Comparison of ENCODE assay signal across 1 cellular context in genomic region chr3:114439279-114439678, GRCh38.
TF ChIP-seq lines count a peak whose summit lies in the region.

No MANE protein-coding gene starts in this region.

TF ChIP-seq in SK-N-SH treated with all-trans-retinoic acid at 6 μM for 48 hours, 23 proteins besides CTCF, POLR2A, EP300 and RAD21 (continued from another document):
- TF ChIP-seq TSHZ2 (CRISPR knock-in tag; IDR thresholded peaks at IDR 0.05) (no peak), SNAI2 (CRISPR knock-in tag; IDR thresholded peaks at IDR 0.05) (no peak), TCF4 (CRISPR knock-in tag; IDR thresholded peaks at IDR 0.05; ENCODE audit: borderline replicate concordance) (no peak), ZNF565 (CRISPR knock-in tag; conservative IDR thresholded peaks at IDR 0.05; ENCODE audit: low read depth) (no peak), OSR1 (CRISPR knock-in tag; IDR thresholded peaks at IDR 0.05) (no peak), BACH2 (CRISPR knock-in tag; IDR thresholded peaks at IDR 0.05; ENCODE audit: borderline replicate concordance) (no peak), POU6F1 (CRISPR knock-in tag; IDR thresholded peaks at IDR 0.05; ENCODE audit: borderline replicate concordance, low read depth) (no peak), ZC3H10 (CRISPR knock-in tag; IDR thresholded peaks at IDR 0.05) (no peak), ARNTL (CRISPR knock-in tag; IDR thresholded peaks at IDR 0.05; ENCODE audit: borderline replicate concordance, low read depth) (no peak), RARB (CRISPR knock-in tag; IDR thresholded peaks at IDR 0.05) (no peak)
